In genomic region chr14:87312138-87312537, GRCh38 we compare ENCODE assay signal across 14 cellular contexts.
A peak's percentile ranks its signal among the peaks of the same experiment; 100 is the strongest.
DNase-seq lines count a peak whose midpoint lies in the region; TF ChIP-seq lines count a peak whose summit lies in the region.
"Had no signal": no experiment of that assay in that cellular context is flagged by ENCODE, and none has a peak within 500 bp of the region (broad histone marks: within the 10 kb centered on the region; RNA-seq: fewer than 3 reads in every experiment).

No MANE protein-coding gene starts in this region.

- H3K36me3 ChIP-seq in breast epithelium (no peaks in the 10 kb centered on the region), prostate gland (no peaks in the 10 kb centered on the region), GM23248 (ENCODE audit: low read depth) (no peaks in the 10 kb centered on the region)

- no peaks in the 10 kb centered on the region for H3K9me3 ChIP-seq in breast epithelium
- H3K9me3 ChIP-seq in prostate gland: no peaks in the 10 kb centered on the region
- no peaks in the 10 kb centered on the region for H3K9me3 ChIP-seq in GM23248 (ENCODE audit: low read depth)

- no peak overlapping the region for H3K27ac Mint-ChIP-seq in T-helper 2 cell treated with Interferon-gamma antibody and Interleukin-4, amounts not matched to agents 5 μg/mL and 100 μg/mL, for 36 hours
- H3K27ac Mint-ChIP-seq: CD14-positive monocyte; CD8-positive, alpha-beta T cell; HFFc6 had no signal

- H3K9ac ChIP-seq in GM23248: no peak overlapping the region

- no peaks in the 10 kb centered on the region for H3F3A ChIP-seq in GM23248 (ENCODE audit: insufficient read depth)

- TF ChIP-seq CTCF in breast epithelium (IDR thresholded peaks at IDR 0.05): no peak
- TF ChIP-seq CTCF in LNCaP clone FGC (IDR thresholded peaks at IDR 0.05; ENCODE audit: control insufficient read depth, extremely low read depth, insufficient read depth): no peak
- TF ChIP-seq CTCF in prostate gland (IDR thresholded peaks at IDR 0.05): no peak

- H3K36me3 Mint-ChIP-seq in T-helper 2 cell treated with Interferon-gamma antibody and Interleukin-4, amounts not matched to agents 5 μg/mL and 100 μg/mL, for 36 hours (ENCODE audit: low read depth): no peaks in the 10 kb centered on the region
- H3K36me3 Mint-ChIP-seq: CD14-positive monocyte; CD8-positive, alpha-beta T cell had no signal

- no peak overlapping the region for H3K4me3 ChIP-seq in breast epithelium
- H3K4me3 ChIP-seq in LNCaP clone FGC (ENCODE audit: low read depth, low read length): no peak overlapping the region
- H3K4me3 ChIP-seq in prostate gland: no peak overlapping the region
- H3K4me3 ChIP-seq in GM23248: no peak overlapping the region
- H3K4me3 ChIP-seq: GM12878 had no signal

- H3K27me3 ChIP-seq in breast epithelium: no peaks in the 10 kb centered on the region
- H3K27me3 ChIP-seq in prostate gland (replicated peaks; ENCODE audit: insufficient read depth): no peaks in the 10 kb centered on the region
- no peaks in the 10 kb centered on the region for H3K27me3 ChIP-seq in GM23248 (replicated peaks; ENCODE audit: insufficient read depth)

- H3K9me3 Mint-ChIP-seq in T-helper 2 cell treated with Interferon-gamma antibody and Interleukin-4, amounts not matched to agents 5 μg/mL and 100 μg/mL, for 36 hours: peaks cover 29% of the 10 kb centered on the region

- H3K9me2 ChIP-seq in GM23248 (ENCODE audit: insufficient read depth): no peaks in the 10 kb centered on the region

- in situ Hi-C loops in T47D (cut with HindIII; ENCODE audit: low pct_unique_long_range_greater_than_20kb, low sequenced_read_pairs): no loop called here
- in situ Hi-C loops in GM23248 (cut with MboI): no loop called here

- no peak for TF ChIP-seq POLR2A in breast epithelium (IDR thresholded peaks at IDR 0.05)
- TF ChIP-seq POLR2A in prostate gland (IDR thresholded peaks at IDR 0.05): no peak

- H3K4me2 ChIP-seq in GM23248 (ENCODE audit: unreplicated experiment): no peak overlapping the region

- H3K4me3 Mint-ChIP-seq in T-helper 2 cell treated with Interferon-gamma antibody and Interleukin-4, amounts not matched to agents 5 μg/mL and 100 μg/mL, for 36 hours: no peak overlapping the region
- H3K4me3 Mint-ChIP-seq: CD14-positive monocyte; CD8-positive, alpha-beta T cell; HFFc6 had no signal

- 50% methylated on average over 3 of the region's 3 CpGs for WGBS in prostate gland
- WGBS in GM23248 (ENCODE audit: low coverage in 1 of 2, low lambda C conversion rate in 2 of 2, missing lambda C conversion rate in 2 of 2), 2 experiments: 21 to 24% methylated on average over 3 of the region's 3 CpGs

- no peaks in the 10 kb centered on the region for H4K20me1 ChIP-seq in GM23248 (ENCODE audit: insufficient read depth)

- intact Hi-C loops in breast epithelium (cut with DNase I; ENCODE audit: low total_unique reads): no loop called here
- intact Hi-C loops in prostate gland (cut with DNase I): no loop called here

- no peak overlapping the region for H2AFZ ChIP-seq in GM23248

- H3K79me2 ChIP-seq in GM23248 (ENCODE audit: insufficient read depth): no peaks in the 10 kb centered on the region

- no peaks in the 10 kb centered on the region for H3K4me1 ChIP-seq in breast epithelium
- H3K4me1 ChIP-seq in prostate gland (replicated peaks): no peaks in the 10 kb centered on the region
- H3K4me1 ChIP-seq in GM23248 (ENCODE audit: insufficient read depth): no peaks in the 10 kb centered on the region

- no peaks in the 10 kb centered on the region for H3K27me3 Mint-ChIP-seq in T-helper 2 cell treated with Interferon-gamma antibody and Interleukin-4, amounts not matched to agents 5 μg/mL and 100 μg/mL, for 36 hours (ENCODE audit: low read depth)

- no peak overlapping the region for H3K27ac ChIP-seq in breast epithelium
- no peak overlapping the region for H3K27ac ChIP-seq in prostate gland
- H3K27ac ChIP-seq in GM23248: no peak overlapping the region

- DNase-seq in T47D (ENCODE audit: low read depth in 1 of 2, low spot score in 1 of 2) (peak; percentile 17 to 91), breast epithelium (ENCODE audit: low spot score in 2 of 2) (no peak), LNCaP clone FGC (ENCODE audit: low read depth) (peak; percentile 83), NCI-H774 (lab: John Stamatoyannopoulos, UW) (peak; percentile 53), prostate gland (ENCODE audit: low spot score) (peak; percentile 29), GM23248 (no peak), globus pallidus (ENCODE audit: low spot score) (no peak)
- DNase-seq in T-helper 2 cell treated with Interferon-gamma antibody and Interleukin-4, amounts not matched to agents 5 μg/mL and 100 μg/mL, for 36 hours (ENCODE audit: low spot score): no peak
- DNase-seq: CD8-positive, alpha-beta T cell; DMS79; HCEC 1CT; HFFc6 had no signal

- H3K4me1 Mint-ChIP-seq in T-helper 2 cell treated with Interferon-gamma antibody and Interleukin-4, amounts not matched to agents 5 μg/mL and 100 μg/mL, for 36 hours (ENCODE audit: low read depth): no peaks in the 10 kb centered on the region
- H3K4me1 Mint-ChIP-seq: CD14-positive monocyte had no signal

Comparison
In these comparisons a context has a peak if more than half of its experiments do, and no peak if none do; other contexts are left out.
1. DNase-seq: peak in T47D (2 of 2), LNCaP clone FGC (single experiment), NCI-H774 (single experiment) and prostate gland (single experiment); none in breast epithelium (0 of 2), GM23248 (single experiment), T-helper 2 cell treated with Interferon-gamma antibody and Interleukin-4, amounts not matched to agents 5 μg/mL and 100 μg/mL, for 36 hours (single experiment) and globus pallidus (single experiment).